ENCODE assay signal across 12 cellular contexts in the genomic region with DNA sequence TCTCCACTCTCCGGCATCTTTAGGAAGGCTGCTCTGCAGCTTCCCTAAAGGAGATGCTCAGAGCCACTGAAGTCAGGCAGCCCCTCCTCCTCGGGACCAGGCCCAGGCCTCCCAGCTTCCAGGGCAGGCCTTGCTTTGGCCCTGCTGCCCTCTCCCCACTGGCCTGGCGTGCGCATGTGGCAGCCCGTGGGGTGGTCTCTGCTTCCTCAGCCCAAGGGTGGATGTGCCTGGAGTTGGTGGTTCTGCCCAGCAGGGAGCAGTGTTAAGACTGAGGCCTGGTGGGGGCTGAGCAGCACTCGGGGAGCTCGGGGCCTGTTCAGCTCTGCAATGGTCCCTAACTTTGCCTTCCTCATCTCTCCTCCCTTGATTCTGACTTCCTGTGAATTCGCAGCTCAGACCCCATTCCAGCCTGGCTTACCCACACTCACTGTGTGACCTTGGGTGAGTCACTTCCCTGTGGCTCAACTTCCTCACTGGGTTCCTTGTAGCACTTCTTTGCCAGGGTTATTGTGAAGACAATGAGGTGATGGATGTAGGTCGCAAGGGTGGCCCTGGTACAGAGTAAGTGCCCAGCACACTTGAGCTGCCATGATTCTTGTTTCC.
DNase-seq lines count a peak whose midpoint lies in the region; ATAC-seq and TF ChIP-seq lines count a peak whose summit lies in the region.
"Had no signal": no experiment of that assay in that cellular context is flagged by ENCODE, and none has a peak within 500 bp of the region (broad histone marks: within the 10 kb centered on the region; RNA-seq: fewer than 3 reads in every experiment).

No MANE protein-coding gene starts in this region.

- H3K36me3 ChIP-seq in MG63 (no peaks in the 10 kb centered on the region), smooth muscle cell (ENCODE audit: low read depth) (no peaks in the 10 kb centered on the region)

- no peaks in the 10 kb centered on the region for H3K79me2 ChIP-seq in smooth muscle cell (ENCODE audit: low read depth)

- no peak overlapping the region for H3K9ac ChIP-seq in smooth muscle cell (ENCODE audit: low read depth)

- H3K27ac ChIP-seq in smooth muscle cell (ENCODE audit: low read depth) = no peak overlapping the region
- H3K27ac ChIP-seq: SK-N-MC had no signal

- H3K4me3 ChIP-seq in MG63 = no peak overlapping the region
- no peak overlapping the region for H3K4me3 ChIP-seq in smooth muscle cell
- H3K4me3 ChIP-seq: SK-N-MC had no signal

- H4K20me1 ChIP-seq in smooth muscle cell (ENCODE audit: low read depth) = no peaks in the 10 kb centered on the region

- 85% methylated on average over 9 of the region's 9 CpGs for WGBS in smooth muscle cell (ENCODE audit: low lambda C conversion rate)

- H3F3A ChIP-seq in smooth muscle cell (ENCODE audit: low read depth) = peaks cover 9% of the 10 kb centered on the region

- peak; percentile 59 for DNase-seq in Daoy (ENCODE audit: low read depth)
- peak; percentile 16 for DNase-seq in MG63
- DNase-seq in central memory CD8-positive, alpha-beta T cell (ENCODE audit: low spot score in 2 of 2) = no peak
- DNase-seq in nephron progenitor cell = no peak
- DNase-seq in NCI-H1930 (lab: John Stamatoyannopoulos, UW) = no peak
- DNase-seq in HT-29 (ENCODE audit: low spot score) = no peak
- DNase-seq in stimulated activated naive CD4-positive, alpha-beta T cell (lab: John Stamatoyannopoulos, UW) = no peak
- DNase-seq in smooth muscle cell (lab: John Stamatoyannopoulos, UW; ENCODE audit: unreplicated experiment) = no peak
- DNase-seq: activated CD8-positive, alpha-beta memory T cell treated with anti-CD3 and anti-CD28 coated beads, Interleukin-2, amount 50 U/mL, for 4 hours; DMS153 had no signal

- H3K4me1 ChIP-seq in smooth muscle cell (ENCODE audit: low read depth) = peaks cover 28% of the 10 kb centered on the region

- no peak overlapping the region for H2AFZ ChIP-seq in smooth muscle cell (ENCODE audit: low read depth)

- no peaks in the 10 kb centered on the region for H3K36me3 Mint-ChIP-seq in central memory CD8-positive, alpha-beta T cell (ENCODE audit: insufficient read depth)
- peaks cover 37% of the 10 kb centered on the region for H3K36me3 Mint-ChIP-seq in nephron progenitor cell (ENCODE audit: low read depth)

- no peaks in the 10 kb centered on the region for H3K9me3 ChIP-seq in MG63
- no peaks in the 10 kb centered on the region for H3K9me3 ChIP-seq in smooth muscle cell (replicated peaks; ENCODE audit: low read depth)

- H3K27me3 ChIP-seq in MG63 (no peaks in the 10 kb centered on the region), smooth muscle cell (ENCODE audit: low read depth) (no peaks in the 10 kb centered on the region)

- no peak overlapping the region for H3K4me3 Mint-ChIP-seq in central memory CD8-positive, alpha-beta T cell
- no peak overlapping the region for H3K4me3 Mint-ChIP-seq in nephron progenitor cell

- no peak for TF ChIP-seq CTCF in nephron progenitor cell (IDR thresholded peaks at IDR 0.05)
- no peak for TF ChIP-seq CTCF in smooth muscle cell (IDR thresholded peaks at IDR 0.05; ENCODE audit: borderline replicate concordance, insufficient read depth, poor library complexity, severe bottlenecking)

- peak overlapping the region; percentile 45 for H3K27ac Mint-ChIP-seq in central memory CD8-positive, alpha-beta T cell (ENCODE audit: low read depth)
- peak overlapping the region; percentile 78 for H3K27ac Mint-ChIP-seq in nephron progenitor cell

- H3K27me3 Mint-ChIP-seq in central memory CD8-positive, alpha-beta T cell = no peaks in the 10 kb centered on the region
- H3K27me3 Mint-ChIP-seq in nephron progenitor cell (ENCODE audit: low read depth, poor library complexity) = no peaks in the 10 kb centered on the region

- no peak overlapping the region for H3K4me2 ChIP-seq in smooth muscle cell

- H3K9me3 Mint-ChIP-seq in central memory CD8-positive, alpha-beta T cell = no peaks in the 10 kb centered on the region
- H3K9me3 Mint-ChIP-seq in nephron progenitor cell = no peaks in the 10 kb centered on the region
- H3K9me3 Mint-ChIP-seq: H9 had no signal

- peaks cover 5% of the 10 kb centered on the region for H3K4me1 Mint-ChIP-seq in central memory CD8-positive, alpha-beta T cell
- H3K4me1 Mint-ChIP-seq in nephron progenitor cell = peaks cover 68% of the 10 kb centered on the region

- ATAC-seq in central memory CD8-positive, alpha-beta T cell (replicated peaks; ENCODE audit: extremely low read depth, poor library complexity, severe bottlenecking) = no peak

Comparison
In these comparisons a context has a peak if more than half of its experiments do, and no peak if none do; other contexts are left out.
1. DNase-seq: peak in Daoy (single experiment) and MG63 (single experiment); none in central memory CD8-positive, alpha-beta T cell (0 of 2), nephron progenitor cell (single experiment), NCI-H1930 (0 of 2), HT-29 (single experiment), stimulated activated naive CD4-positive, alpha-beta T cell (0 of 6) and smooth muscle cell (single experiment).